In the genomic region with DNA sequence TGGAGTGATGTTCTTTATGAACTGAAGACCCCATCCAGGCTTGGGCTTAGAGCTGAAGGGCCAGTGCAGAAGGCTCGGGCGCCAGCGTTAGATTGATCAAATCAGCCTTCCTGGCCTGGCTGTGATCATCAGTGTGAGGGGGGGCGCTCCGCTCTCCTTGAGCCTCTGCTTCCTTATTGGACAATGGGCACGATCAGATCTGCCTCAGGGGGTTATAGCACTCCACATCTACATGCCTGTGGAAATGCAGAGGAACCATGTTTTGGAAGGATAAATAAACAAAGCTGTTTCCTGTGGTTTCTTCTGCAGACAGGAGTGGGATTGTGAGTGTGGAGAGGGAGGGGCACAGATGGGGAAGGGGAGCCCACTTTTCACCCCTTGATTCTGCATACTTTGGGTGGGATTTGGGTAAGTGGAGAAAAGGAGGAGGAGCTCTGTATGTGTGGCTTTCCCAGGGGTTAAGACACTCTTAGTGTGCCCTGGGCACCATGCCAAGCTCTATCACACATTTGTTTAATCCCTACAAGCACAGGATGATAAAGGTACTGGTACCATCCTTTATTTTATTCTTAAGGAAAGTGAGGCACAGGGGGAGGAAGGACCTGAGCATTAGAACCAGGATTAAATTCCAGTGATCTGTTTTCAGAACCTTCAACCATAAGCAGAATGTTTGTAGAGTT, we compare ENCODE assay signal across 1 cellular context.
TF ChIP-seq lines count a peak whose summit lies in the region.

No MANE protein-coding gene starts in this region.

TF ChIP-seq in IMR-90, 13 proteins besides CTCF, POLR2A, EP300 and RAD21 (continued from another document):
- TF ChIP-seq, protein P1, sequence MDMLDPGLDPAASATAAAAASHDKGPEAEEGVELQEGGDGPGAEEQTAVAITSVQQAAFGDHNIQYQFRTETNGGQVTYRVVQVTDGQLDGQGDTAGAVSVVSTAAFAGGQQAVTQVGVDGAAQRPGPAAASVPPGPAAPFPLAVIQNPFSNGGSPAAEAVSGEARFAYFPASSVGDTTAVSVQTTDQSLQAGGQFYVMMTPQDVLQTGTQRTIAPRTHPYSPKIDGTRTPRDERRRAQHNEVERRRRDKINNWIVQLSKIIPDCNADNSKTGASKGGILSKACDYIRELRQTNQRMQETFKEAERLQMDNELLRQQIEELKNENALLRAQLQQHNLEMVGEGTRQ (IDR thresholded peaks at IDR 0.05; ENCODE audit: low read depth, low read length), result no peak
- TF ChIP-seq CHD1 (IDR thresholded peaks at IDR 0.05; ENCODE audit: low read depth, low read length) (no peak), MAZ (IDR thresholded peaks at IDR 0.05; ENCODE audit: borderline replicate concordance, low read depth, low read length) (no peak), RCOR1 (IDR thresholded peaks at IDR 0.05; ENCODE audit: insufficient replicate concordance, low read length) (no peak), RFX5 (IDR thresholded peaks at IDR 0.05; ENCODE audit: low read depth, low read length) (no peak), NFE2L2 (IDR thresholded peaks at IDR 0.05; ENCODE audit: low read depth, low read length) (no peak), FOS (IDR thresholded peaks at IDR 0.05; ENCODE audit: low read depth, low read length) (no peak), ELK1 (IDR thresholded peaks at IDR 0.05; ENCODE audit: borderline replicate concordance, low read depth, low read length) (no peak)
